In genomic region chr14:91403069-91403600, GRCh38 we compare ENCODE assay signal across 12 cellular contexts. TPM values are rescaled to one million over a fixed set of nuclear protein-coding genes. Genes with fewer than 3 reads are reported as not detected.
DNase-seq lines count a peak whose midpoint lies in the region; ATAC-seq and TF ChIP-seq lines count a peak whose summit lies in the region.
"Had no signal": no experiment of that assay in that cellular context is flagged by ENCODE, and none has a peak within 500 bp of the region (broad histone marks: within the 10 kb centered on the region; RNA-seq: fewer than 3 reads in every experiment).

No MANE protein-coding gene starts in this region.

- TF ChIP-seq POLR2A in Peyer's patch (IDR thresholded peaks at IDR 0.05), result no peak

- H2AFZ ChIP-seq in GM23338, result no peak overlapping the region
- no peak overlapping the region for H2AFZ ChIP-seq in parathyroid adenoma

- peak overlapping the region; percentile 58; the same call in 1 of the 2 replicates for H3K27ac Mint-ChIP-seq in GM23338
- no peak overlapping the region for H3K27ac Mint-ChIP-seq in MCF 10A (ENCODE audit: low read depth, unreplicated experiment)

- DNase-seq in GM23338 (ENCODE audit: low spot score) (peak; percentile 30), Peyer's patch (no peak), H4 (ENCODE audit: low spot score) (no peak), RKO (ENCODE audit: low spot score) (no peak), MCF 10A (ENCODE audit: unreplicated experiment) (no peak), NCI-H1105 (lab: John Stamatoyannopoulos, UW) (no peak)
- DNase-seq: caudate nucleus; NCI-H1694 treated with DMSO at 0.1 percent for 48 hours; occipital lobe; stimulated activated naive CD4-positive, alpha-beta T cell treated with Interleukin-2 at 50 U/mL for 16 hours had no signal

- CTCF ChIA-PET in MCF 10A (lab: Yijun Ruan, JAX), result no interaction called here

- H3K9me3 ChIP-seq in Peyer's patch (no peaks in the 10 kb centered on the region), duodenal mucosa (ENCODE audit: control insufficient read depth in 1 of 2, low read length in 2 of 2) (no peaks in the 10 kb centered on the region), parathyroid adenoma (ENCODE audit: control insufficient read depth, low read length) (no peaks in the 10 kb centered on the region)

- peaks cover 14% of the 10 kb centered on the region for H3K36me3 Mint-ChIP-seq in GM23338 (ENCODE audit: low read depth)
- peaks cover 4% of the 10 kb centered on the region for H3K36me3 Mint-ChIP-seq in MCF 10A (ENCODE audit: insufficient read depth, unreplicated experiment)

- H3K9ac ChIP-seq in duodenal mucosa (ENCODE audit: low read depth in 1 of 2, low read length in 2 of 2) (peak overlapping the region; percentile 34 to 54), parathyroid adenoma (no peak overlapping the region)

- H3K4me1 Mint-ChIP-seq in GM23338 (peaks cover 38% of the 10 kb centered on the region), MCF 10A (ENCODE audit: insufficient read depth, unreplicated experiment) (peaks cover 9% of the 10 kb centered on the region)

- H3K36me3 ChIP-seq in GM23338 (ENCODE audit: insufficient read depth) (no peaks in the 10 kb centered on the region), Peyer's patch (peaks cover 0 to 10% (median 0%) of the 10 kb centered on the region in 3 donors), duodenal mucosa (ENCODE audit: control insufficient read depth in 1 of 2, insufficient read depth in 2 of 2, low read length in 2 of 2) (peaks cover 5 to 20% of the 10 kb centered on the region in 2 donors), parathyroid adenoma (ENCODE audit: control insufficient read depth, insufficient read depth, low read length) (no peaks in the 10 kb centered on the region)

- peaks cover 32% of the 10 kb centered on the region for H3K4me1 ChIP-seq in GM23338 (ENCODE audit: insufficient read depth)
- H3K4me1 ChIP-seq in Peyer's patch, result peaks cover 0 to 52% (median 33%) of the 10 kb centered on the region in 4 donors
- H3K4me1 ChIP-seq in duodenal mucosa (ENCODE audit: control insufficient read depth in 1 of 2, insufficient read depth in 2 of 2, low read length in 2 of 2), result peaks cover 57 to 77% of the 10 kb centered on the region in 2 donors
- peaks cover 20% of the 10 kb centered on the region for H3K4me1 ChIP-seq in parathyroid adenoma

- POLR2A ChIA-PET in MCF 10A (lab: Yijun Ruan, JAX), result interaction anchor here (2.5 kb wide), 1 partner anchor 12 kb away, joined by 8 read pairs; no protein-coding TSS in a partner anchor

- no peak overlapping the region for H3K4me3 ChIP-seq in GM23338
- peak overlapping the region in 1 of 4 donors; percentile 8 for H3K4me3 ChIP-seq in Peyer's patch
- H3K4me3 ChIP-seq in duodenal mucosa (ENCODE audit: low read depth in 1 of 2, low read length in 2 of 2), result peak overlapping the region; percentile 51 to 55
- H3K4me3 ChIP-seq in parathyroid adenoma (ENCODE audit: low read depth, low read length), result peak overlapping the region; percentile 24

- H3K4me3 Mint-ChIP-seq in GM23338, result no peak overlapping the region
- no peak overlapping the region for H3K4me3 Mint-ChIP-seq in MCF 10A (ENCODE audit: unreplicated experiment)

- H3K79me2 ChIP-seq in GM23338 (replicated peaks; ENCODE audit: insufficient read depth) (peaks cover 99% of the 10 kb centered on the region), parathyroid adenoma (peaks cover 45% of the 10 kb centered on the region)

- H3K27me3 ChIP-seq in GM23338 (ENCODE audit: insufficient read depth) (no peaks in the 10 kb centered on the region), Peyer's patch (no peaks in the 10 kb centered on the region), duodenal mucosa (ENCODE audit: control insufficient read depth in 1 of 2, insufficient read depth in 2 of 2, low read length in 2 of 2) (no peaks in the 10 kb centered on the region), parathyroid adenoma (ENCODE audit: control insufficient read depth, insufficient read depth, low read length) (no peaks in the 10 kb centered on the region)

- BruUV-seq in MCF 10A (replicated peaks; lab: Mats Ljungman, UMichigan), result no TSS peak

- ATAC-seq in GM23338, result no peak

- intact Hi-C loops in MCF 10A (cut with micrococcal nuclease), result no loop called here

- TF ChIP-seq CTCF in GM23338 (conservative IDR thresholded peaks at IDR 0.05; ENCODE audit: low read depth in 2 of 2) (no peak), Peyer's patch (IDR thresholded peaks at IDR 0.05) (no peak), parathyroid adenoma (IDR thresholded peaks at IDR 0.05) (no peak), MCF 10A (IDR thresholded peaks at IDR 0.05; ENCODE audit: unreplicated experiment) (no peak)

- H3K27me3 Mint-ChIP-seq in GM23338 (ENCODE audit: insufficient read depth, low read depth, poor library complexity) (peaks cover 10% of the 10 kb centered on the region), MCF 10A (ENCODE audit: insufficient read depth, unreplicated experiment) (no peaks in the 10 kb centered on the region)

- H3K9me3 Mint-ChIP-seq in GM23338 (no peaks in the 10 kb centered on the region), MCF 10A (ENCODE audit: unreplicated experiment) (no peaks in the 10 kb centered on the region)

- H3K4me2 ChIP-seq in GM23338, result no peak overlapping the region
- H3K4me2 ChIP-seq in parathyroid adenoma (ENCODE audit: low read length), result peak overlapping the region; percentile 51

- no peaks in the 10 kb centered on the region for H3K9me2 ChIP-seq in GM23338 (ENCODE audit: insufficient read depth)

- H3K27ac ChIP-seq in GM23338 (ENCODE audit: low read depth) (peak overlapping the region; percentile 53), Peyer's patch (peak overlapping the region; percentile 51 to 78 (median 65)), duodenal mucosa (ENCODE audit: low read depth, low read length) (peak overlapping the region; percentile 13), parathyroid adenoma (peak overlapping the region; percentile 1)

- peaks cover 14% of the 10 kb centered on the region for H4K20me1 ChIP-seq in GM23338 (replicated peaks; ENCODE audit: insufficient read depth)

- H3F3A ChIP-seq in GM23338 (replicated peaks; ENCODE audit: low read depth), result no peaks in the 10 kb centered on the region

TF ChIP-seq in GM23338, 12 proteins besides CTCF, POLR2A, EP300 and RAD21 (continues in another document):
- TF ChIP-seq CREB1 (CRISPR knock-in tag; IDR thresholded peaks at IDR 0.05; ENCODE audit: low read depth) (no peak), ZNF462 (CRISPR knock-in tag; IDR thresholded peaks at IDR 0.05) (no peak)

RNA-seq across cellular contexts. Expression of gene CCDC88C, which starts 14.5 kb away (rescaled TPM):
- total RNA-seq in GM23338 (2014; rRNA removed; shearing (Covaris generic)), result 42.1 and 60.7 TPM in 2 replicates
- 20.8 and 23.6 TPM in 2 replicates for polyA plus RNA-seq in GM23338 (2016; fragmentation: Nextera tagmentation; extraction: Ambion mirVana)
- total RNA-seq in Peyer's patch, result 100 to 1,000 TPM in 1 of 4 donors, 10 to 100 TPM in 3; 18.9 to 189 (median 77.2) TPM
- total RNA-seq in H4 (2014; rRNA removed; shearing (Covaris generic)), result 2.3 and 2.4 TPM in 2 replicates
- total RNA-seq in MCF 10A (2022), result 11.4 and 19.7 TPM in 2 replicates

Comparison
In these comparisons a context has a peak if more than half of its experiments do, and no peak if none do; other contexts are left out.
1. H3K27ac ChIP-seq: peak in every context shown above with its lines; median percentile 65 in Peyer's patch; 53 in GM23338; 13 in duodenal mucosa; 1 in parathyroid adenoma.